1 cellular context compared by ENCODE assay signal in genomic region chr10:37857287-37858211, GRCh38.
TF ChIP-seq lines count a peak whose summit lies in the region.

TSS of gene ZNF248 (minus strand) at chr10:37857610. CDS start at chr10:37856310, 1,300 bp downstream.

TF ChIP-seq in K562, 482 proteins besides CTCF, POLR2A, EP300 and RAD21 (continued from another document and continues in another):
- peak; percentile 78; the same call in 1 of the 2 replicates for TF ChIP-seq FOXP4 (CRISPR knock-in tag; IDR thresholded peaks at IDR 0.05; ENCODE audit: borderline replicate concordance)
- TF ChIP-seq AFF4 (CRISPR knock-in tag; IDR thresholded peaks at IDR 0.05), result peak; percentile 63; the same call in 1 of the 2 replicates
- 0 out of 2 replicates have a peak, but pooled peaks have one; percentile 32 for TF ChIP-seq RB1 (IDR thresholded peaks at IDR 0.05; ENCODE audit: low read depth)
- TF ChIP-seq RBFOX2 (IDR thresholded peaks at IDR 0.05; ENCODE audit: low read depth, low read length), result peak; percentile 99
- TF ChIP-seq ZNF609 (CRISPR knock-in tag; IDR thresholded peaks at IDR 0.05; ENCODE audit: borderline replicate concordance), result no peak
- peak; percentile 70; the same call in 1 of the 2 replicates for TF ChIP-seq CBX1 (IDR thresholded peaks at IDR 0.05; ENCODE audit: low read depth)
- no peak for TF ChIP-seq ZNF318 (IDR thresholded peaks at IDR 0.05; ENCODE audit: borderline replicate concordance in 1 of 2, low read depth in 1 of 2)
- peak in 1 of 2 experiments; percentile 45; a peak in 2 of 4 replicates for TF ChIP-seq HDAC1 (IDR thresholded peaks at IDR 0.05)
- peak; percentile 94 for TF ChIP-seq MAX (CRISPR knock-in tag; IDR thresholded peaks at IDR 0.05)
- peak; percentile 76 for TF ChIP-seq POLR2H (tag; IDR thresholded peaks at IDR 0.05; ENCODE audit: low read depth)
- peak; percentile 90 for TF ChIP-seq HINFP (tag; conservative IDR thresholded peaks at IDR 0.05; ENCODE audit: low read depth)
- TF ChIP-seq KDM2B (CRISPR knock-in tag; IDR thresholded peaks at IDR 0.05), result peak; percentile 52; the same call in 1 of the 2 replicates
- TF ChIP-seq ETV6 (IDR thresholded peaks at IDR 0.05; ENCODE audit: borderline replicate concordance in 1 of 2, low read depth in 2 of 2, low read length in 1 of 2), result no peak
- peak; percentile 22; the same call in 1 of the 2 replicates for TF ChIP-seq ETV6 (CRISPR knock-in tag; IDR thresholded peaks at IDR 0.05; ENCODE audit: borderline replicate concordance)
- peak; percentile 88 for TF ChIP-seq TAF1 (IDR thresholded peaks at IDR 0.05; ENCODE audit: control insufficient read depth, extremely low read depth, insufficient read depth, low read length, severe bottlenecking)
- TF ChIP-seq ETS1 (conservative IDR thresholded peaks at IDR 0.05; ENCODE audit: control insufficient read depth, low read depth, low read length), result 0 out of 2 replicates have a peak, but pooled peaks have one; percentile 4
- TF ChIP-seq KDM4B (IDR thresholded peaks at IDR 0.05; ENCODE audit: borderline replicate concordance in 2 of 2, low read depth in 1 of 2), result peak in 1 of 2 experiments; percentile 64; a peak in 1 of 4 replicates
- peak; percentile 97 for TF ChIP-seq SUPT5H (IDR thresholded peaks at IDR 0.05)
- TF ChIP-seq CCAR2 (IDR thresholded peaks at IDR 0.05; ENCODE audit: low read depth, low read length), result no peak
- TF ChIP-seq FIP1L1 (IDR thresholded peaks at IDR 0.05; ENCODE audit: low read depth, low read length, poor library complexity, severe bottlenecking), result peak; percentile 91
- 0 out of 2 replicates have a peak, but pooled peaks have one; percentile 31 for TF ChIP-seq ETV5 (CRISPR knock-in tag; IDR thresholded peaks at IDR 0.05; ENCODE audit: low read depth)
- TF ChIP-seq CHD1 (IDR thresholded peaks at IDR 0.05; ENCODE audit: low read length), result peak; percentile 76
- peak; percentile 64; the same call in 1 of the 2 replicates for TF ChIP-seq ATF6 (CRISPR knock-in tag; IDR thresholded peaks at IDR 0.05)
- TF ChIP-seq CTBP1 (IDR thresholded peaks at IDR 0.05; ENCODE audit: borderline replicate concordance), result peak; percentile 74
- TF ChIP-seq MYC (IDR thresholded peaks at IDR 0.05; ENCODE audit: low read depth, low read length), result peak; percentile 87
- TF ChIP-seq MYC (CRISPR knock-in tag; IDR thresholded peaks at IDR 0.05; ENCODE audit: borderline replicate concordance, low read depth), result peak; percentile 30; the same call in 1 of the 2 replicates
- TF ChIP-seq SOX6 (IDR thresholded peaks at IDR 0.05), result peak; percentile 23; the same call in 1 of the 2 replicates
